Comparison of ENCODE assay signal across 17 cellular contexts in genomic region chr3:195570344-195570743, GRCh38. TPM values are rescaled to one million over a fixed set of nuclear protein-coding genes. Genes with fewer than 3 reads are reported as not detected.
"Had no signal": no experiment of that assay in that cellular context is flagged by ENCODE, and none has a peak within 500 bp of the region (broad histone marks: within the 10 kb centered on the region; RNA-seq: fewer than 3 reads in every experiment).

No MANE protein-coding gene starts in this region.

- H3K4me1 ChIP-seq: body of pancreas, right lobe of liver had no signal

- H3K9me3 ChIP-seq: body of pancreas, psoas muscle, right lobe of liver, testis had no signal

- DNase-seq: activated B cell treated with CpG ODN at 0.5 μM for 24 hours; activated CD4-positive, alpha-beta T cell treated with anti-CD3 and anti-CD28 coated beads, Interleukin-2, amount 10 ng/mL, durations not matched to agents 24 days and 14 days; activated CD8-positive, alpha-beta T cell treated with anti-CD3 and anti-CD28 coated beads, Interleukin-2, amount 10 ng/mL, durations not matched to agents 7 days and 5 days; activated naive CD4-positive, alpha-beta T cell treated with anti-CD3 and anti-CD28 coated beads for 36 hours; activated T-cell treated with anti-CD3 and anti-CD28 coated beads, Interleukin-2, amount 50 U/mL, for 24 hours; body of pancreas; central memory CD4-positive, alpha-beta T cell; dorsolateral prefrontal cortex; hippocampal formation; psoas muscle; right lobe of liver; stimulated activated CD4-positive, alpha-beta T cell treated with anti-CD3 and anti-CD28 coated beads, Interleukin-4, amount 100 ng/mL, for 4 hours; testis had no signal

- H3K27ac Mint-ChIP-seq: activated B cell treated with CpG ODN at 0.5 μM for 24 hours; activated CD4-positive, alpha-beta T cell treated with anti-CD3 and anti-CD28 coated beads, Interleukin-2, amount 10 ng/mL, durations not matched to agents 24 days and 14 days; activated CD8-positive, alpha-beta T cell treated with anti-CD3 and anti-CD28 coated beads, Interleukin-2, amount 10 ng/mL, durations not matched to agents 7 days and 5 days; activated naive CD4-positive, alpha-beta T cell treated with anti-CD3 and anti-CD28 coated beads for 36 hours; activated T-cell treated with anti-CD3 and anti-CD28 coated beads, Interleukin-2, amount 50 U/mL, for 24 hours; stimulated activated memory B cell treated with anti-CD40 and anti-IgM and Interleukin-4, amounts not matched to agents 10 μg/mL and 1 μg/mL and 100 μg/mL, for 72 hours; T-helper 2 cell treated with Interferon-gamma antibody and Interleukin-4, amounts not matched to agents 5 μg/mL and 100 μg/mL, for 36 hours; type B pancreatic cell had no signal

- H3K4me3 Mint-ChIP-seq: activated B cell treated with CpG ODN at 0.5 μM for 24 hours; activated CD4-positive, alpha-beta T cell treated with anti-CD3 and anti-CD28 coated beads, Interleukin-2, amount 10 ng/mL, durations not matched to agents 24 days and 14 days; activated CD8-positive, alpha-beta T cell treated with anti-CD3 and anti-CD28 coated beads, Interleukin-2, amount 10 ng/mL, durations not matched to agents 7 days and 5 days; activated naive CD4-positive, alpha-beta T cell treated with anti-CD3 and anti-CD28 coated beads for 36 hours; activated T-cell treated with anti-CD3 and anti-CD28 coated beads, Interleukin-2, amount 50 U/mL, for 24 hours; neural crest cell; stimulated activated memory B cell treated with anti-CD40 and anti-IgM and Interleukin-4, amounts not matched to agents 10 μg/mL and 1 μg/mL and 100 μg/mL, for 72 hours; T-helper 2 cell treated with Interferon-gamma antibody and Interleukin-4, amounts not matched to agents 5 μg/mL and 100 μg/mL, for 36 hours; type B pancreatic cell had no signal

- ATAC-seq: activated CD8-positive, alpha-beta T cell treated with anti-CD3 and anti-CD28 coated beads, Interleukin-2, amount 10 ng/mL, durations not matched to agents 7 days and 5 days; body of pancreas; psoas muscle; right lobe of liver; stimulated activated memory B cell treated with anti-CD40 and anti-IgM and Interleukin-4, amounts not matched to agents 10 μg/mL and 1 μg/mL and 100 μg/mL, for 72 hours had no signal

- H3K27me3 ChIP-seq: body of pancreas, dorsolateral prefrontal cortex, right lobe of liver, testis had no signal

- H3K27ac ChIP-seq: body of pancreas, dorsolateral prefrontal cortex, psoas muscle, right lobe of liver, testis had no signal

- H3K36me3 ChIP-seq: right lobe of liver had no signal

- H3K36me3 Mint-ChIP-seq: stimulated activated memory B cell treated with anti-CD40 and anti-IgM and Interleukin-4, amounts not matched to agents 10 μg/mL and 1 μg/mL and 100 μg/mL, for 72 hours; type B pancreatic cell had no signal

- H3K4me3 ChIP-seq: body of pancreas, dorsolateral prefrontal cortex, psoas muscle, right lobe of liver, testis had no signal

- H3K9me3 Mint-ChIP-seq: activated B cell treated with CpG ODN at 0.5 μM for 24 hours; activated CD4-positive, alpha-beta T cell treated with anti-CD3 and anti-CD28 coated beads, Interleukin-2, amount 10 ng/mL, durations not matched to agents 24 days and 14 days; activated naive CD4-positive, alpha-beta T cell treated with anti-CD3 and anti-CD28 coated beads for 36 hours; activated T-cell treated with anti-CD3 and anti-CD28 coated beads, Interleukin-2, amount 50 U/mL, for 24 hours; stimulated activated memory B cell treated with anti-CD40 and anti-IgM and Interleukin-4, amounts not matched to agents 10 μg/mL and 1 μg/mL and 100 μg/mL, for 72 hours; T-helper 2 cell treated with Interferon-gamma antibody and Interleukin-4, amounts not matched to agents 5 μg/mL and 100 μg/mL, for 36 hours; type B pancreatic cell had no signal

- H3K27me3 Mint-ChIP-seq: activated T-cell treated with anti-CD3 and anti-CD28 coated beads, Interleukin-2, amount 50 U/mL, for 24 hours; type B pancreatic cell had no signal

RNA-seq across cellular contexts. Expression of gene APOD, which starts 13.4 kb away (rescaled TPM):
- total RNA-seq: activated CD8-positive, alpha-beta T cell treated with anti-CD3 and anti-CD28 coated beads, Interleukin-2, amount 10 ng/mL, durations not matched to agents 7 days and 5 days had no signal
